32 cellular contexts compared by ENCODE assay signal in genomic region chr3:99211309-99211708, GRCh38.
"Had no signal": no experiment of that assay in that cellular context is flagged by ENCODE, and none has a peak within 500 bp of the region (broad histone marks: within the 10 kb centered on the region; RNA-seq: fewer than 3 reads in every experiment).

No MANE protein-coding gene starts in this region.

- H3K36me3 ChIP-seq: brain microvascular endothelial cell, heart left ventricle had no signal

- H3K4me3 ChIP-seq: coronary artery, dorsolateral prefrontal cortex, heart left ventricle had no signal

- H3K27me3 ChIP-seq: brain microvascular endothelial cell, dorsolateral prefrontal cortex, heart left ventricle had no signal

- DNase-seq: activated CD4-positive, alpha-beta memory T cell treated with anti-CD3 and anti-CD28 coated beads, Interleukin-2, amount 10 ng/mL, durations not matched to agents 7 days and 5 days; activated CD4-positive, alpha-beta T cell treated with anti-CD3 and anti-CD28 coated beads for 1 hour; activated CD4-positive, alpha-beta T cell treated with anti-CD3 and anti-CD28 coated beads for 4 hours; activated CD4-positive, alpha-beta T cell treated with anti-CD3 and anti-CD28 coated beads, Interleukin-2, amount 10 ng/mL, durations not matched to agents 7 days and 5 days; activated CD4-positive, alpha-beta T cell treated with anti-CD3 and anti-CD28 coated beads, Interleukin-2, amount 50 U/mL, for 4 hours; activated CD8-positive, alpha-beta memory T cell treated with anti-CD3 and anti-CD28 coated beads, Interleukin-2, amount 50 U/mL, for 48 hours; activated gamma-delta T cell; activated naive CD4-positive, alpha-beta T cell; activated naive CD4-positive, alpha-beta T cell treated with anti-CD3 and anti-CD28 coated beads, Interleukin-2, amount 10 ng/mL, durations not matched to agents 7 days and 5 days; activated naive CD8-positive, alpha-beta T cell treated with anti-CD3 and anti-CD28 coated beads, Interleukin-2, amount 10 ng/mL, durations not matched to agents 7 days and 5 days; activated T-cell treated with anti-CD3 and anti-CD28 coated beads for 4 hours; activated T-cell treated with anti-CD3 and anti-CD28 coated beads, Interleukin-2, amount 50 U/mL, for 24 hours; activated T-cell treated with anti-CD3 and anti-CD28 coated beads, Interleukin-2, amount 50 U/mL, for 72 hours; amniotic stem cell; anterior cingulate cortex; brain microvascular endothelial cell; dorsolateral prefrontal cortex; effector memory CD4-positive, alpha-beta T cell; endodermal cell; foreskin fibroblast; glutamatergic neuron; heart left ventricle; hypothalamus had no signal

- FAIRE-seq: astrocyte, bronchial epithelial cell, frontal cortex, TTC549 had no signal

- H3K4me1 ChIP-seq: heart left ventricle had no signal

- H3K27ac ChIP-seq: brain microvascular endothelial cell, coronary artery, dorsolateral prefrontal cortex, heart left ventricle, VCaP had no signal

- ATAC-seq: activated naive CD4-positive, alpha-beta T cell treated with anti-CD3 and anti-CD28 coated beads, Interleukin-2, amount 50 U/mL, for 72 hours; activated T-cell treated with anti-CD3 and anti-CD28 coated beads, Interleukin-2, amount 50 U/mL, for 72 hours; esophagus mucosa; heart left ventricle; WTC11 had no signal
